In genomic region chr13:45333973-45334922, GRCh38 we compare ENCODE assay signal across 9 cellular contexts. TPM values are rescaled to one million over a fixed set of nuclear protein-coding genes. Genes with fewer than 3 reads are reported as not detected.
DNase-seq lines count a peak whose midpoint lies in the region; ATAC-seq and TF ChIP-seq lines count a peak whose summit lies in the region.
"Had no signal": no experiment of that assay in that cellular context is flagged by ENCODE, and none has a peak within 500 bp of the region (broad histone marks: within the 10 kb centered on the region; RNA-seq: fewer than 3 reads in every experiment).

No MANE protein-coding gene starts in this region.

- H3K36me3 Mint-ChIP-seq in brain, result peaks cover 49% of the 10 kb centered on the region

- peak overlapping the region in 3 of 5 experiments; percentile 2 to 29 (median 11) for H3K27ac Mint-ChIP-seq in brain

- no peak overlapping the region for H3K4me3 ChIP-seq in HCT116 (replicated peaks in 1 of 2; ENCODE audit: low read depth in 1 of 2, low read length in 2 of 2)
- no peak overlapping the region for H3K4me3 ChIP-seq in skin epidermis

- no peak overlapping the region for H2AFZ ChIP-seq in HCT116 (ENCODE audit: low read depth, low read length, poor library complexity, severe bottlenecking)

- peaks cover 57 to 96% of the 10 kb centered on the region in 2 experiments for H3K4me1 ChIP-seq in HCT116 (ENCODE audit: control insufficient read depth in 1 of 2, insufficient read depth in 2 of 2, low read length in 2 of 2)

- TF ChIP-seq POLR2A in HCT116 (IDR thresholded peaks at IDR 0.05; ENCODE audit: borderline replicate concordance, extremely low read depth, insufficient read depth, insufficient read length), result peak; percentile 33

- RAD21 ChIA-PET in HCT116 (lab: Charles Lee; ENCODE audit: low non-redundant PET in 1 of 2, low total read pairs in 2 of 2, uncharacterized antibody in 2 of 2, unreplicated experiment in 2 of 2), result no interaction called here

- peaks cover 43% of the 10 kb centered on the region for H4K20me1 ChIP-seq in HCT116 (ENCODE audit: insufficient read depth)

- H3K9ac ChIP-seq in HCT116 (ENCODE audit: low read length), result peak overlapping the region; percentile 38

- POLR2A ChIA-PET in HCT116 (lab: Charles Lee), result no interaction called here

- no peaks in the 10 kb centered on the region for H3K9me3 Mint-ChIP-seq in brain

- ATAC-seq in HCT116 (peak; percentile 10), SK-N-SH treated with all-trans-retinoic acid at 6 μM for 48 hours (peak; percentile 4), HG02852 (IDR thresholded peaks at IDR 0.05; ENCODE audit: unreplicated experiment) (no peak)
- ATAC-seq: left ventricle myocardium superior had no signal

- peaks cover 33% of the 10 kb centered on the region for H3K79me2 ChIP-seq in HCT116 (ENCODE audit: insufficient read depth, low read length)

- H3K27ac ChIP-seq in HCT116 (ENCODE audit: low read depth, low read length) (peak overlapping the region; percentile 78), skin epidermis (peak overlapping the region in 11 of 21 experiments; percentile 3 to 60 (median 23))

- DNase-seq in HCT116 (ENCODE audit: low read depth, low spot score) (no peak), iPS-NIHi11 (ENCODE audit: low spot score) (no peak), NCI-H2227 treated with DMSO at 0.1 percent for 48 hours (lab: John Stamatoyannopoulos, UW) (no peak), NCI-H1105 treated with DMSO at 0.1 percent for 48 hours (lab: John Stamatoyannopoulos, UW) (no peak)
- DNase-seq: left ventricle myocardium superior had no signal

- intact Hi-C loops in HCT116 (cut with micrococcal nuclease), result no loop called here

- peaks cover 54% of the 10 kb centered on the region for H3K4me1 Mint-ChIP-seq in brain

- BruUV-seq in HCT116 (replicated peaks; lab: Mats Ljungman, UMichigan), result no TSS peak

- no peak for TF ChIP-seq CTCF in HCT116 (IDR thresholded peaks at IDR 0.05 in 2 of 3, conservative IDR thresholded peaks at IDR 0.05 in 1 of 3; ENCODE audit: borderline replicate concordance in 1 of 3, insufficient read depth in 1 of 3, low read depth in 2 of 3, low read length in 2 of 3)
- TF ChIP-seq CTCF in brain (conservative IDR thresholded peaks at IDR 0.05), result no peak

- no peaks in the 10 kb centered on the region for H3K9me3 ChIP-seq in HCT116 (ENCODE audit: control insufficient read depth in 1 of 2, insufficient read depth in 1 of 2, low read depth in 1 of 2, low read length in 2 of 2)

- peaks cover 29 to 38% of the 10 kb centered on the region in 2 experiments for H3K36me3 ChIP-seq in HCT116 (ENCODE audit: control insufficient read depth in 1 of 2, insufficient read depth in 2 of 2, low read length in 2 of 2)

- no peak overlapping the region for H3K4me3 Mint-ChIP-seq in brain

- no peaks in the 10 kb centered on the region for H3K9me2 ChIP-seq in HCT116 (ENCODE audit: insufficient read depth)

- CTCF ChIA-PET in HCT116 (lab: Charles Lee), result no interaction called here

- no peaks in the 10 kb centered on the region for H3K27me3 ChIP-seq in HCT116 (ENCODE audit: insufficient read depth, low read length)

- H3K27me3 Mint-ChIP-seq in brain, result peaks cover 4% of the 10 kb centered on the region

- H3K4me2 ChIP-seq in HCT116 (ENCODE audit: low read length), result peak overlapping the region; percentile 44

- TF ChIP-seq RAD21 in HCT116 (IDR thresholded peaks at IDR 0.05; ENCODE audit: low read depth), result no peak

TF ChIP-seq in HCT116, 20 proteins besides CTCF, POLR2A, EP300 and RAD21:
- TF ChIP-seq CBX3 (IDR thresholded peaks at IDR 0.05; ENCODE audit: low read depth), result no peak
- 0 out of 2 replicates have a peak, but pooled peaks have one; percentile 11 for TF ChIP-seq POLR2AphosphoS5 (IDR thresholded peaks at IDR 0.05; ENCODE audit: low read depth, low read length)
- TF ChIP-seq FOSL1 (IDR thresholded peaks at IDR 0.05; ENCODE audit: low read depth), result no peak
- no peak for TF ChIP-seq SIN3A (IDR thresholded peaks at IDR 0.05; ENCODE audit: low read depth)
- TF ChIP-seq MAX (IDR thresholded peaks at IDR 0.05), result no peak

TF ChIP-seq in SK-N-SH treated with all-trans-retinoic acid at 6 μM for 48 hours, 23 proteins besides CTCF, POLR2A, EP300 and RAD21:
- no peak for TF ChIP-seq ESRRG (CRISPR knock-in tag; IDR thresholded peaks at IDR 0.05)
- TF ChIP-seq ZC3H10 (CRISPR knock-in tag; IDR thresholded peaks at IDR 0.05), result peak; percentile 67
- no peak for TF ChIP-seq BACH2 (CRISPR knock-in tag; IDR thresholded peaks at IDR 0.05; ENCODE audit: borderline replicate concordance)
- TF ChIP-seq PATZ1 (CRISPR knock-in tag; IDR thresholded peaks at IDR 0.05; ENCODE audit: borderline replicate concordance), result 0 out of 2 replicates have a peak, but pooled peaks have one; percentile 16

RNA-seq across cellular contexts. Expression of gene TPT1, which starts 6.7 kb away (rescaled TPM):
- total RNA-seq in HCT116 (2021; ENCODE audit: unreplicated experiment), result 2,859 TPM
- 3,620 and 4,032 TPM in 2 replicates for polyA plus RNA-seq in HCT116 (2012)
- polyA plus RNA-seq in brain (ENCODE audit: insufficient read depth, low read depth, low replicate concordance), result 2,324 TPM
